Comparison of ENCODE assay signal across 8 cellular contexts in genomic region chr7:112453505-112454171, GRCh38. TPM values are rescaled to one million over a fixed set of nuclear protein-coding genes. Genes with fewer than 3 reads are reported as not detected.
DNase-seq lines count a peak whose midpoint lies in the region; ATAC-seq and TF ChIP-seq lines count a peak whose summit lies in the region.

No MANE protein-coding gene starts in this region.

- H3K36me3 ChIP-seq in adipocyte (ENCODE audit: control insufficient read depth, insufficient read depth, low read length, severe bottlenecking), result peaks cover 32% of the 10 kb centered on the region
- no peaks in the 10 kb centered on the region for H3K36me3 ChIP-seq in hepatocyte (replicated peaks; ENCODE audit: insufficient read depth, low read depth)
- H3K36me3 ChIP-seq in suprapubic skin, result peaks cover 23% of the 10 kb centered on the region

- H3K4me3 ChIP-seq in adipocyte (ENCODE audit: low read length), result peak overlapping the region; percentile 100
- H3K4me3 ChIP-seq in hepatocyte, result peak overlapping the region; percentile 30
- H3K4me3 ChIP-seq in suprapubic skin, result peak overlapping the region; percentile 71

- H4K20me1 ChIP-seq in hepatocyte (ENCODE audit: insufficient read depth, poor library complexity, severe bottlenecking), result peaks cover 40% of the 10 kb centered on the region

- ATAC-seq in GM21390 (IDR thresholded peaks at IDR 0.05; ENCODE audit: unreplicated experiment), result no peak

- peaks cover 75% of the 10 kb centered on the region for H3K79me2 ChIP-seq in hepatocyte

- WGBS in hepatocyte (ENCODE audit: low lambda C conversion rate, missing lambda C conversion rate), result 57% methylated on average over 7 of the region's 7 CpGs
- WGBS in suprapubic skin, result 26% methylated on average over 7 of the region's 7 CpGs

- peak overlapping the region; percentile 98 for H3K9ac ChIP-seq in adipocyte (ENCODE audit: low read length)

- H3K27ac ChIP-seq in hepatocyte (peak overlapping the region; percentile 97), suprapubic skin (peak overlapping the region; percentile 94)

- peak; percentile 15 for DNase-seq in NCI-H2029 treated with DMSO at 0.1 percent for 48 hours (lab: John Stamatoyannopoulos, UW)
- no peak for DNase-seq in NCI-H2029 (lab: John Stamatoyannopoulos, UW)
- DNase-seq in adipocyte (ENCODE audit: low read depth), result peak; percentile 83
- DNase-seq in hepatocyte (ENCODE audit: low spot score), result no peak
- DNase-seq in suprapubic skin (ENCODE audit: low spot score in 2 of 2), result no peak
- no peak for DNase-seq in activated gamma-delta T cell treated with Interleukin-2 at 50 U/mL for 16 hours
- no peak for DNase-seq in AML-193 (lab: John Stamatoyannopoulos, UW)

- H3K9me3 ChIP-seq in adipocyte (ENCODE audit: control insufficient read depth, low read length) (no peaks in the 10 kb centered on the region), hepatocyte (ENCODE audit: low read depth) (no peaks in the 10 kb centered on the region), suprapubic skin (no peaks in the 10 kb centered on the region)

- H2AFZ ChIP-seq in hepatocyte, result no peak overlapping the region

- H3K4me1 ChIP-seq in adipocyte (ENCODE audit: control insufficient read depth, insufficient read depth, low read length) (peaks cover 32% of the 10 kb centered on the region), hepatocyte (ENCODE audit: insufficient read depth) (peaks cover 20% of the 10 kb centered on the region), suprapubic skin (peaks cover 39% of the 10 kb centered on the region)

- no peak for TF ChIP-seq POLR2A in suprapubic skin (IDR thresholded peaks at IDR 0.05)

- H3K27me3 ChIP-seq in adipocyte (replicated peaks; ENCODE audit: control insufficient read depth, insufficient read depth, low read length), result no peaks in the 10 kb centered on the region
- H3K27me3 ChIP-seq in hepatocyte, result no peaks in the 10 kb centered on the region
- no peaks in the 10 kb centered on the region for H3K27me3 ChIP-seq in suprapubic skin

- TF ChIP-seq CTCF in hepatocyte (IDR thresholded peaks at IDR 0.05; ENCODE audit: poor library complexity) (no peak), suprapubic skin (IDR thresholded peaks at IDR 0.05) (no peak)

- no peak for TF ChIP-seq EP300 in suprapubic skin (IDR thresholded peaks at IDR 0.05)

- H3K4me2 ChIP-seq in hepatocyte, result peak overlapping the region; percentile 72

- no peaks in the 10 kb centered on the region for H3K9me2 ChIP-seq in hepatocyte (replicated peaks; ENCODE audit: insufficient read depth)

RNA-seq across cellular contexts. Expression of gene IFRD1, which starts 3.4 kb away (rescaled TPM):
- total RNA-seq in hepatocyte (83.7 and 114 TPM in 2 replicates), suprapubic skin (10 to 100 TPM; 30.7 to 81.4 (median 44.6) TPM)
- polyA plus RNA-seq in hepatocyte, result 69.9 and 76.3 TPM in 2 replicates

RNA-seq across cellular contexts. Expression of gene LSMEM1, which starts 27.2 kb away (rescaled TPM):
- total RNA-seq in hepatocyte (1.3 and 1.9 TPM in 2 replicates), suprapubic skin (10 to 100 TPM in 1 of 4 donors, under 1 TPM in 1, not detected in 2; 0.57 to 10.6 TPM)
- 1.1 and 1.4 TPM in 2 replicates for polyA plus RNA-seq in hepatocyte

Comparison
In these comparisons a context has a peak if more than half of its experiments do, and no peak if none do; other contexts are left out.
1. DNase-seq: peak in NCI-H2029 treated with DMSO at 0.1 percent for 48 hours (single experiment) and adipocyte (single experiment); none in NCI-H2029 (single experiment), hepatocyte (single experiment), suprapubic skin (0 of 2), activated gamma-delta T cell treated with Interleukin-2 at 50 U/mL for 16 hours (single experiment) and AML-193 (0 of 2).
2. H3K4me3 ChIP-seq: peak in every context shown above with its lines; median percentile 100 in adipocyte; 71 in suprapubic skin; 30 in hepatocyte.